In the genomic region with DNA sequence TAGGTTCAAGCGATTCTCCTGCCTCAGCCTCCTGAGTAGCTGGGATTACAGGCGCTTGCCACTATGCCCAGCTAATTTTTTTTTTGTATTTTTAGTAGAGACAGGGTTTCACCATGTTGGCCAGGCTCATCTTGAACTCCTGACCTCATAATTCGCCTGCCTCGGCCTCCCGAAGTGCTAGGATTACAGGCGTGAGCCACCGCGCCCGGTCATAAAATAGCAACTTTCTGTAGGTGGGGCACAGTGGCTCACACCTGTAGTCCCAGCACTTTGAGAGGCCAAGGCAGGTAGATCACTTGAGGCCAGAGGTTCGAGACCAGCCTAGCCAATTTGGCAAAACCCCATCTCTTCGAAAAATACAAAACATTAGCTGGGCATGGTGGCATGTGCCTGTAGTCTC, we compare ENCODE assay signal across 12 cellular contexts. TPM values are rescaled to one million over a fixed set of nuclear protein-coding genes. Genes with fewer than 3 reads are reported as not detected.
"Had no signal": no experiment of that assay in that cellular context is flagged by ENCODE, and none has a peak within 500 bp of the region (broad histone marks: within the 10 kb centered on the region; RNA-seq: fewer than 3 reads in every experiment).

No MANE protein-coding gene starts in this region.

RNA-seq across cellular contexts. Expression of gene TBPL2, which starts 18.1 kb away (rescaled TPM):
- total RNA-seq: stomach, subcutaneous adipose tissue, suprapubic skin, temporal lobe, thoracic aorta, thyroid gland, upper lobe of left lung, upper lobe of right lung, ureter, urinary bladder, uterus, vagina had no signal
